Comparison of ENCODE assay signal across 15 cellular contexts in the genomic region with DNA sequence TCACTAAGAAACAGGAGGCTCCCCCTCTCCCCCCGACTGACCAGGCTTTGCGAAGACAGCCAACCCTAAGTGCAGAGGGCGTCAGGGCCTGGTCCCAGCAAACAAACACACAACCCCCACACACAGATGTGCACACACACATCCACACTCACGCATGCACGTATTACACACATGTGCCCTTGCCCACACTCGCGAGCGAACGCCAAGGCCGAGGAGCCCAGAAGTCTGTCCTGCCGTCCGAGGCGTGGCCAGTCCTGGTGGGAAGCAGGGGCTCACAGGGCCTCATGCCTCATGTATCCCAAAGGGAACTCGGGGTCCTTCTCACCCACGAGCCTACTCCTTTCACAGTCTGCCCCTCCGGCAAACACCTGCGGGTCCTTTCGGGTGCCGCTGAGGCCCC. TPM values are rescaled to one million over a fixed set of nuclear protein-coding genes. Genes with fewer than 3 reads are reported as not detected.
DNase-seq lines count a peak whose midpoint lies in the region; ATAC-seq, FAIRE-seq and TF ChIP-seq lines count a peak whose summit lies in the region.
"Had no signal": no experiment of that assay in that cellular context is flagged by ENCODE, and none has a peak within 500 bp of the region (broad histone marks: within the 10 kb centered on the region; RNA-seq: fewer than 3 reads in every experiment).

No MANE protein-coding gene starts in this region.

- H2AK5ac ChIP-seq in trophoblast cell (ENCODE audit: low read length): no peak overlapping the region

- H3K36me3 ChIP-seq in Loucy (ENCODE audit: insufficient read depth, low read length) (peaks cover 12% of the 10 kb centered on the region; the same call in 1 of the 2 replicates), trophoblast cell (ENCODE audit: control insufficient read depth in 1 of 2, insufficient read depth in 2 of 2, low read length in 2 of 2) (peaks cover 51 to 57% of the 10 kb centered on the region in 2 experiments)
- H3K36me3 ChIP-seq: ovary had no signal

- H3K27me3 ChIP-seq in Loucy (ENCODE audit: insufficient read depth, low read length, poor library complexity, severe bottlenecking) (no peaks in the 10 kb centered on the region), trophoblast cell (ENCODE audit: insufficient read depth, low read length) (no peaks in the 10 kb centered on the region)
- H3K27me3 ChIP-seq: ovary had no signal

- ATAC-seq in HG02885 (IDR thresholded peaks at IDR 0.05; ENCODE audit: poor library complexity, unreplicated experiment): no peak
- ATAC-seq: activated CD4-positive, CD25-positive, alpha-beta regulatory T cell treated with anti-CD3 and anti-CD28 coated beads, Interleukin-2, amount 50 U/mL, for 24 hours had no signal

- no peak overlapping the region for H3K27ac ChIP-seq in trophoblast cell (ENCODE audit: low read depth, low read length)
- H3K27ac ChIP-seq: ovary had no signal

- H3K9me3 ChIP-seq in Loucy (ENCODE audit: insufficient read depth, low read depth, low read length): no peaks in the 10 kb centered on the region
- peaks cover 14% of the 10 kb centered on the region for H3K9me3 ChIP-seq in trophoblast cell (ENCODE audit: insufficient read depth, low read depth, low read length)
- H3K9me3 ChIP-seq: ovary had no signal

- H3K4me3 Mint-ChIP-seq in T-helper 1 cell treated with Interleukin-12 subunit alpha and Interleukin-12 subunit beta and Interleukin-4 antibody, amounts not matched to agents 30 μg/mL and 1 μg/mL, for 36 hours: peak overlapping the region; percentile 29
- H3K4me3 Mint-ChIP-seq in chondrocyte (ENCODE audit: unreplicated experiment): peak overlapping the region; percentile 45

- DNase-seq in T-helper 1 cell: no peak
- DNase-seq in chondrocyte (ENCODE audit: low spot score): no peak
- no peak for DNase-seq in trophoblast cell
- DNase-seq in D721Med (ENCODE audit: insufficient read length, low spot score): no peak
- no peak for DNase-seq in COR-L47 (lab: John Stamatoyannopoulos, UW)
- DNase-seq: GF-D8, Kasumi-1, NCI-H2227 treated with DMSO at 0.1 percent for 48 hours, ovary had no signal

- H3K4me1 ChIP-seq in Loucy (ENCODE audit: insufficient read depth, low read length, poor library complexity, severe bottlenecking): peaks cover 30% of the 10 kb centered on the region
- peaks cover 16% of the 10 kb centered on the region in 2 experiments for H3K4me1 ChIP-seq in trophoblast cell (ENCODE audit: control insufficient read depth in 1 of 2, insufficient read depth in 2 of 2, low read length in 2 of 2)

- H3F3A ChIP-seq in Loucy (ENCODE audit: low read depth): no peaks in the 10 kb centered on the region

- H3K79me2 ChIP-seq in Loucy (ENCODE audit: insufficient read depth, low read length): peaks cover 93% of the 10 kb centered on the region
- peaks cover 14% of the 10 kb centered on the region for H3K79me2 ChIP-seq in trophoblast cell (ENCODE audit: control insufficient read depth, insufficient read depth, low read length, poor library complexity)

- no peak for FAIRE-seq in D721Med (lab: Jason Lieb, UNC)

- H3K36me3 Mint-ChIP-seq in T-helper 1 cell treated with Interleukin-12 subunit alpha and Interleukin-12 subunit beta and Interleukin-4 antibody, amounts not matched to agents 30 μg/mL and 1 μg/mL, for 36 hours (ENCODE audit: low read depth): peaks cover 31% of the 10 kb centered on the region
- H3K36me3 Mint-ChIP-seq in chondrocyte (ENCODE audit: low read depth): peaks cover 14% of the 10 kb centered on the region

- no peak overlapping the region for H4K91ac ChIP-seq in trophoblast cell (ENCODE audit: low read depth, low read length)

- no peak overlapping the region for H4K8ac ChIP-seq in trophoblast cell (ENCODE audit: low read depth, low read length)

- H3K9ac ChIP-seq in Loucy (ENCODE audit: low read depth, low read length, poor library complexity, severe bottlenecking) (peak overlapping the region; percentile 99), trophoblast cell (ENCODE audit: low read length) (peak overlapping the region; percentile 36)

- H4K20me1 ChIP-seq in Loucy (ENCODE audit: insufficient read depth, low read length, poor library complexity, severe bottlenecking): peaks cover 32% of the 10 kb centered on the region

- H3K27me3 Mint-ChIP-seq in T-helper 1 cell treated with Interleukin-12 subunit alpha and Interleukin-12 subunit beta and Interleukin-4 antibody, amounts not matched to agents 30 μg/mL and 1 μg/mL, for 36 hours (ENCODE audit: low read depth): no peaks in the 10 kb centered on the region
- H3K27me3 Mint-ChIP-seq in chondrocyte (ENCODE audit: low read depth): no peaks in the 10 kb centered on the region

- peaks cover 10% of the 10 kb centered on the region for H3K79me1 ChIP-seq in trophoblast cell (ENCODE audit: low read length)

- H3K4me3 ChIP-seq in Loucy (ENCODE audit: low read length, poor library complexity, severe bottlenecking): peak overlapping the region; percentile 97
- H3K4me3 ChIP-seq in trophoblast cell (ENCODE audit: low read depth, low read length): no peak overlapping the region

- H3K23ac ChIP-seq in trophoblast cell (ENCODE audit: low read length): peak overlapping the region; percentile 17

- no peak overlapping the region for H3K18ac ChIP-seq in trophoblast cell (ENCODE audit: low read length)

- no peak overlapping the region for H3K27ac Mint-ChIP-seq in T-helper 1 cell treated with Interleukin-12 subunit alpha and Interleukin-12 subunit beta and Interleukin-4 antibody, amounts not matched to agents 30 μg/mL and 1 μg/mL, for 36 hours
- peak overlapping the region; percentile 68 for H3K27ac Mint-ChIP-seq in chondrocyte (ENCODE audit: unreplicated experiment)

- peak overlapping the region; percentile 78 for H3K4me2 ChIP-seq in Loucy (ENCODE audit: low read depth, low read length, poor library complexity, severe bottlenecking)
- no peak overlapping the region for H3K4me2 ChIP-seq in trophoblast cell (ENCODE audit: low read length)

- WGBS in trophoblast cell (ENCODE audit: extremely low coverage, insufficient coverage, insufficient read length): no CpG with 5 or more reads among the region's 19 CpGs

- TF ChIP-seq CTCF in Loucy (conservative IDR thresholded peaks at IDR 0.05; ENCODE audit: low read length): no peak
- TF ChIP-seq CTCF in chondrocyte (IDR thresholded peaks at IDR 0.05): no peak
- no peak for TF ChIP-seq CTCF in D721Med (IDR thresholded peaks at IDR 0.05; ENCODE audit: insufficient read depth, missing control alignments)

- H2BK5ac ChIP-seq in trophoblast cell (ENCODE audit: low read depth, low read length, poor library complexity): no peak overlapping the region

- H3K4ac ChIP-seq in trophoblast cell (ENCODE audit: low read depth, low read length): peak overlapping the region; percentile 2

- H2BK12ac ChIP-seq in trophoblast cell (ENCODE audit: low read length): no peak overlapping the region

- H3K9me2 ChIP-seq in Loucy (replicated peaks; ENCODE audit: low read depth, low read length): no peaks in the 10 kb centered on the region

- no peak overlapping the region for H2BK120ac ChIP-seq in trophoblast cell (ENCODE audit: insufficient read depth, low read length, poor library complexity)

- H3K4me1 Mint-ChIP-seq in T-helper 1 cell treated with Interleukin-12 subunit alpha and Interleukin-12 subunit beta and Interleukin-4 antibody, amounts not matched to agents 30 μg/mL and 1 μg/mL, for 36 hours (ENCODE audit: low read depth): peaks cover 21% of the 10 kb centered on the region
- H3K4me1 Mint-ChIP-seq in chondrocyte (ENCODE audit: low read depth): peaks cover 32% of the 10 kb centered on the region

- no peak overlapping the region for H4K12ac ChIP-seq in trophoblast cell (ENCODE audit: low read depth, low read length)

- no peak overlapping the region for H3K14ac ChIP-seq in trophoblast cell (ENCODE audit: low read length)

- no peak overlapping the region for H2AFZ ChIP-seq in Loucy (ENCODE audit: low read length)
- H2AFZ ChIP-seq in trophoblast cell (ENCODE audit: insufficient read depth, low read length, poor library complexity): no peak overlapping the region

- no peaks in the 10 kb centered on the region for H3K9me3 Mint-ChIP-seq in T-helper 1 cell treated with Interleukin-12 subunit alpha and Interleukin-12 subunit beta and Interleukin-4 antibody, amounts not matched to agents 30 μg/mL and 1 μg/mL, for 36 hours
- H3K9me3 Mint-ChIP-seq in chondrocyte (ENCODE audit: low read depth): no peaks in the 10 kb centered on the region

RNA-seq across cellular contexts. Expression of gene SDF4, which starts 2.0 kb away (rescaled TPM):
- total RNA-seq in chondrocyte: 164 to 191 TPM (median 165 TPM) in 3 replicates
- polyA plus RNA-seq in trophoblast cell (2013): 136 and 142 TPM in 2 replicates

RNA-seq across cellular contexts. Expression of gene B3GALT6, which starts 2.3 kb away (rescaled TPM):
- total RNA-seq in chondrocyte: 37.4 to 39.6 TPM (median 39.6 TPM) in 3 replicates
- polyA plus RNA-seq in trophoblast cell (2013): 16.1 and 16.2 TPM in 2 replicates

RNA-seq across cellular contexts. Expression of gene TNFRSF4, which starts 15.8 kb away (rescaled TPM):
- total RNA-seq in chondrocyte: 0.24 to 0.59 TPM in 2 of 3 replicates, not detected in the other
- 0.07 and 0.08 TPM in 2 replicates for polyA plus RNA-seq in trophoblast cell (2013)
- total RNA-seq: A172 had no signal

RNA-seq across cellular contexts. Expression of gene C1QTNF12, which starts 16.8 kb away (rescaled TPM):
- total RNA-seq in chondrocyte: 1.3 to 2.1 TPM (median 1.7 TPM) in 3 replicates
- 2.4 and 3.2 TPM in 2 replicates for polyA plus RNA-seq in trophoblast cell (2013)
- total RNA-seq: A172 had no signal

RNA-seq across cellular contexts. Expression of gene TNFRSF18, which starts 23.4 kb away (rescaled TPM):
- not detected in 3 replicates for total RNA-seq in chondrocyte
- not detected in 2 replicates for polyA plus RNA-seq in trophoblast cell (2013)
- total RNA-seq: A172, urinary bladder had no signal
